9 cellular contexts compared by ENCODE assay signal in the genomic region with DNA sequence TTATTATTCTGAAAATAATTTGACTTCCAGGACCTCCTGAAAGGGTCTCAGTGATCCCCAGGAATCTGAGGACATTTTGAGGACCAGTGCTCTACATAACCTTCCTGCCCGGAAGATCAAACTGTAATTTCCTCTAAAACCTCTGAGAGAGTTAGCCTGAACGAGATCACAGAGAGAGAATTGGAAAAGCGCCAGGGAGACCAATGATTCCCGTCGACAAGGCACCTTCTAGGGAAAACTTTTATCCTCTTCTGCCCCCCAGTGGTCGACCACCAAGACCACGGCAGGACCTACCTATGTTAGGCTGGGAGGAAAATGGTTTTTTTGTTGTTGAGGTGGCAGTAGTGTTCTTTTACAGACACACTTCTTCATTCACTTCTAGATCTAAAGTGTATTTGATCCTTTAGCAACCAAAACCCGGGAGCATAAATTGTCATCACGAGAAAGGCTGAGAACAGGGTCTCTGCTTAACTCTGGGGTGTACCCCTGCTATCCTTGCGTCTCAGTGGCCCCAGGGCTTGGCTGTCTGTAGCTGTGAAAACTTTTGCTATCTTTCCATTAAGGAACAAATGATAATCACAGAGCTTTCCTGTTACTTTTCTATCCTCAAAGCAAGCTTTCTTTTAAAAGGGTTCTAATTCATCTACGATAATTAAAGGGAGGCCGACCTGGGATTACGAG.
A peak's percentile ranks its signal among the peaks of the same experiment; 100 is the strongest.
DNase-seq lines count a peak whose midpoint lies in the region; ATAC-seq and TF ChIP-seq lines count a peak whose summit lies in the region.
"Had no signal": no experiment of that assay in that cellular context is flagged by ENCODE, and none has a peak within 500 bp of the region (broad histone marks: within the 10 kb centered on the region; RNA-seq: fewer than 3 reads in every experiment).

No MANE protein-coding gene starts in this region.

- peak overlapping the region; percentile 52 for H3K4me3 Mint-ChIP-seq in nephron progenitor cell
- H3K4me3 Mint-ChIP-seq: naive thymus-derived CD4-positive, alpha-beta T cell had no signal

- H3K4me1 ChIP-seq in thyroid gland: peaks cover 0 to 8% of the 10 kb centered on the region in 2 donors

- POLR2A ChIA-PET in AG04449 (lab: Yijun Ruan, JAX): no interaction called here

- H3K4me3 ChIP-seq in AG04449 (ENCODE audit: low read depth, low read length) (no peak overlapping the region), fibroblast of pulmonary artery (replicated peaks; ENCODE audit: low read depth, low read length) (no peak overlapping the region), thyroid gland (replicated peaks in 1 of 3) (no peak overlapping the region)

- H3K27ac ChIP-seq in thyroid gland: peak overlapping the region in 2 of 3 donors; percentile 14 to 39

- peaks cover 5% of the 10 kb centered on the region for H3K36me3 Mint-ChIP-seq in nephron progenitor cell (ENCODE audit: low read depth)

- peaks cover 29% of the 10 kb centered on the region for H3K9me3 Mint-ChIP-seq in nephron progenitor cell

- TF ChIP-seq POLR2A in thyroid gland (IDR thresholded peaks at IDR 0.05): no peak

- peak overlapping the region; percentile 54 for H3K27ac Mint-ChIP-seq in nephron progenitor cell
- H3K27ac Mint-ChIP-seq: naive thymus-derived CD4-positive, alpha-beta T cell had no signal

- H3K36me3 ChIP-seq in thyroid gland: no peaks in the 10 kb centered on the region

- no peaks in the 10 kb centered on the region for H3K9me3 ChIP-seq in thyroid gland

- H3K4me1 Mint-ChIP-seq in nephron progenitor cell: peaks cover 19% of the 10 kb centered on the region

- WGBS in thyroid gland, 2 donors: 29 to 31% methylated on average over 13 of the region's 13 CpGs

- CTCF ChIA-PET in AG04449 (lab: Yijun Ruan, JAX): interaction anchor here (0.5 to 6.7 kb wide), 34 partner anchors 8 to 169 kb away, joined by 3 to 182 read pairs (median 4); no protein-coding TSS in a partner anchor

- intact Hi-C loops in thyroid gland (cut with DNase I): loop anchor here (5.0 kb wide), 1 partner anchor 134 kb away; no protein-coding TSS in a partner anchor

- no peak for ATAC-seq in HG03175 (IDR thresholded peaks at IDR 0.05; ENCODE audit: unreplicated experiment)
- ATAC-seq: naive thymus-derived CD4-positive, alpha-beta T cell had no signal

- TF ChIP-seq CTCF in AG04449 (IDR thresholded peaks at IDR 0.05; ENCODE audit: insufficient read depth, low read length, missing control alignments) (peak; percentile 78), GM20000 (IDR thresholded peaks at IDR 0.05; ENCODE audit: extremely low read depth, missing control alignments) (peak; percentile 16), fibroblast of pulmonary artery (IDR thresholded peaks at IDR 0.05; ENCODE audit: low read length, missing control alignments) (peak; percentile 77), nephron progenitor cell (IDR thresholded peaks at IDR 0.05) (peak; percentile 78), thyroid gland (IDR thresholded peaks at IDR 0.05) (peak; percentile 52 to 93 (median 78))

- no peaks in the 10 kb centered on the region for H3K27me3 ChIP-seq in thyroid gland

- peaks cover 4% of the 10 kb centered on the region for H3K27me3 Mint-ChIP-seq in nephron progenitor cell (ENCODE audit: low read depth, poor library complexity)

- peak; percentile 72 for DNase-seq in AG04449 (ENCODE audit: low read depth, low spot score)
- DNase-seq in GM20000 (ENCODE audit: low spot score): peak; percentile 64
- DNase-seq in NCI-H2227 (lab: John Stamatoyannopoulos, UW; ENCODE audit: unreplicated experiment): peak; percentile 62
- DNase-seq in activated CD8-positive, alpha-beta memory T cell treated with anti-CD3 and anti-CD28 coated beads for 48 hours (ENCODE audit: low read depth in 2 of 3, low spot score in 2 of 3): peak in 2 of 3 experiments; percentile 10 to 11
- peak; percentile 98 for DNase-seq in fibroblast of pulmonary artery (ENCODE audit: low read depth)
- DNase-seq in nephron progenitor cell: peak; percentile 78
- peak; percentile 87 to 90 for DNase-seq in thyroid gland

Comparison
In these comparisons a context has a peak if more than half of its experiments do, and no peak if none do; other contexts are left out.
1. DNase-seq: peak in every context shown above with its lines; median percentile 98 in fibroblast of pulmonary artery; 88 in thyroid gland; 78 in nephron progenitor cell; 72 in AG04449; 64 in GM20000; 62 in NCI-H2227; 10 in activated CD8-positive, alpha-beta memory T cell treated with anti-CD3 and anti-CD28 coated beads for 48 hours.
2. CTCF ChIP-seq: peak in every context shown above with its lines; median percentile 78 in AG04449; 78 in nephron progenitor cell; 78 in thyroid gland; 77 in fibroblast of pulmonary artery; 16 in GM20000.